8 cellular contexts compared by ENCODE assay signal in the genomic region with DNA sequence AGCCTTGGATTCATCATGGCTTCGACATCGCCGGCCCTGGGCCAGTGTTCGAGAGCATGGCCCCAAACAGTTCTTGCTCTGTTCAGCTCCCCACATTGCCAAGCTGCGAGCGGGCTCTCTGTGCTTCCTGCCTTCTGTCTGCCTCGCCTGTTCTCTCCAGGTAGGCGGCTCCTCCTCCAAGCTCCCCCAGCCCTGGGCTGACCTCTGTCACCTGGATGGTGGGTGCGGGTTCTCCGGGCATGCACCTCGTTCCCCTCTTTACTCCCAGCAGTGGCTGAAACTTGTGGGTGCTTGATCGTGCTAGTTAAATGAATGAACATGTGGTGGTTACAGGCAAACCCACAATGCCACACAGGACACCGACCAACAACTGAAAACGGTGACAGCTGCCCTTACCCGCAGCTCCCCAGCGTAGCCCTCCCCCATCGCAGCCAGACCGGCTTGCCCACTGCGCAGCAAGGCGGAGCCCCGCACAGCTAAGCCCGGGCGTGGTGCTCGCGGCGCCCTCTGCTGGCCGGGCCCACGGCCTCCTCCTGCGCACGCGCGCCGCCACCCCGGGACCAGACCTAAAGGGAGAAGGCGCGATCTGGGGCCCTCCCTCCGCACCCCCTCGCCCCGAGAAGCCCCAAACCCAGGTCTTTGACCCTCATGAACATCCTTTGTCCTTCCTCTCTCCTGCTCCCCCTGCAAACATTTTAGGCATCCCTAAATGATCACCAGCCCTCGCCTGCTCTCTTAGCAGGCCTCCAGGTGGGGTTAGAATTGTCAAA. TPM values are rescaled to one million over a fixed set of nuclear protein-coding genes. Genes with fewer than 3 reads are reported as not detected.
DNase-seq lines count a peak whose midpoint lies in the region; ATAC-seq and TF ChIP-seq lines count a peak whose summit lies in the region.

No MANE protein-coding gene starts in this region.

- DNase-seq in GM13976 (ENCODE audit: low spot score) (peak; percentile 94), NCI-H1694 treated with DMSO at 0.1 percent for 48 hours (lab: John Stamatoyannopoulos, UW) (peak; percentile 69), ascending aorta (ENCODE audit: low spot score in 2 of 2) (peak; percentile 38 to 93), hepatocyte (ENCODE audit: low spot score) (peak; percentile 95), retinal pigment epithelial cell (ENCODE audit: low read depth) (no peak)
- DNase-seq in T-helper 2 cell treated with Interferon-gamma antibody and Interleukin-4, amounts not matched to agents 5 μg/mL and 100 μg/mL, for 36 hours (ENCODE audit: low spot score): peak; percentile 93

- H3K4me1 Mint-ChIP-seq in T-helper 2 cell treated with Interferon-gamma antibody and Interleukin-4, amounts not matched to agents 5 μg/mL and 100 μg/mL, for 36 hours (ENCODE audit: low read depth): peaks cover 41% of the 10 kb centered on the region

- ATAC-seq in HG02885 (IDR thresholded peaks at IDR 0.05; ENCODE audit: poor library complexity, unreplicated experiment) (peak; percentile 74), GM18858 (IDR thresholded peaks at IDR 0.05; ENCODE audit: unreplicated experiment) (no peak)

- peak overlapping the region; percentile 84 for H3K4me3 Mint-ChIP-seq in T-helper 2 cell treated with Interferon-gamma antibody and Interleukin-4, amounts not matched to agents 5 μg/mL and 100 μg/mL, for 36 hours

- H3K27ac ChIP-seq in ascending aorta (peak overlapping the region; percentile 82 to 85), hepatocyte (peak overlapping the region; percentile 94)

- H3K9me3 Mint-ChIP-seq in T-helper 2 cell treated with Interferon-gamma antibody and Interleukin-4, amounts not matched to agents 5 μg/mL and 100 μg/mL, for 36 hours: no peaks in the 10 kb centered on the region

- no peaks in the 10 kb centered on the region for H4K20me1 ChIP-seq in hepatocyte (ENCODE audit: insufficient read depth, poor library complexity, severe bottlenecking)

- H3K36me3 Mint-ChIP-seq in T-helper 2 cell treated with Interferon-gamma antibody and Interleukin-4, amounts not matched to agents 5 μg/mL and 100 μg/mL, for 36 hours (ENCODE audit: low read depth): peaks cover 3% of the 10 kb centered on the region

- peaks cover 10% of the 10 kb centered on the region for H3K27me3 Mint-ChIP-seq in T-helper 2 cell treated with Interferon-gamma antibody and Interleukin-4, amounts not matched to agents 5 μg/mL and 100 μg/mL, for 36 hours (ENCODE audit: low read depth)

- no peaks in the 10 kb centered on the region for H3K79me2 ChIP-seq in hepatocyte

- intact Hi-C loops in ascending aorta (cut with DNase I): loop anchor here (1.0 to 10.0 kb wide), 5 partner anchors 17 to 1021 kb away; a partner anchor contains a TSS

- peak overlapping the region; percentile 97 for H3K27ac Mint-ChIP-seq in T-helper 2 cell treated with Interferon-gamma antibody and Interleukin-4, amounts not matched to agents 5 μg/mL and 100 μg/mL, for 36 hours

- H2AFZ ChIP-seq in hepatocyte: peak overlapping the region; percentile 92

- H3K4me3 ChIP-seq in ascending aorta (peak overlapping the region; percentile 52 to 72), hepatocyte (peak overlapping the region; percentile 37), retinal pigment epithelial cell (ENCODE audit: low read length) (peak overlapping the region; percentile 52)

- WGBS in hepatocyte (ENCODE audit: low lambda C conversion rate, missing lambda C conversion rate): 15% methylated on average over 35 of the region's 40 CpGs

- no peaks in the 10 kb centered on the region for H3K36me3 ChIP-seq in ascending aorta
- H3K36me3 ChIP-seq in hepatocyte (replicated peaks; ENCODE audit: insufficient read depth, low read depth): no peaks in the 10 kb centered on the region

- H3K27me3 ChIP-seq in ascending aorta (no peaks in the 10 kb centered on the region), hepatocyte (no peaks in the 10 kb centered on the region)

- H3K4me2 ChIP-seq in hepatocyte: peak overlapping the region; percentile 96

- H3K4me1 ChIP-seq in ascending aorta: peaks cover 0 to 14% of the 10 kb centered on the region in 2 donors
- H3K4me1 ChIP-seq in hepatocyte (ENCODE audit: insufficient read depth): peaks cover 19% of the 10 kb centered on the region

- no peaks in the 10 kb centered on the region for H3K9me2 ChIP-seq in hepatocyte (replicated peaks; ENCODE audit: insufficient read depth)

- in situ Hi-C loops in GM13976 (cut with MboI; ENCODE audit: low sequenced_read_pairs, unreplicated experiment): loop anchor here (10.0 to 25.0 kb wide), 2 partner anchors 121 to 753 kb away; no protein-coding TSS in a partner anchor

- TF ChIP-seq CTCF in GM13976 (IDR thresholded peaks at IDR 0.05; ENCODE audit: borderline replicate concordance, control extremely low read depth, extremely low read depth, insufficient read depth, missing control alignments) (peak; percentile 99), ascending aorta (IDR thresholded peaks at IDR 0.05) (peak; percentile 94 to 96 (median 95)), hepatocyte (IDR thresholded peaks at IDR 0.05; ENCODE audit: poor library complexity) (peak; percentile 95), retinal pigment epithelial cell (conservative IDR thresholded peaks at IDR 0.05; ENCODE audit: low read depth, low read length) (peak; percentile 80)

- H3K9me3 ChIP-seq in ascending aorta: no peaks in the 10 kb centered on the region
- H3K9me3 ChIP-seq in hepatocyte (ENCODE audit: low read depth): no peaks in the 10 kb centered on the region

RNA-seq across cellular contexts. Expression of a gene that starts 22.9 kb away (rescaled TPM):
- total RNA-seq in ascending aorta (102 TPM), hepatocyte (180 and 192 TPM in 2 replicates)
- 977 and 989 TPM in 2 replicates for polyA plus RNA-seq in hepatocyte

RNA-seq across cellular contexts. Expression of a gene that starts 41.4 kb away (rescaled TPM):
- total RNA-seq in ascending aorta (14.8 TPM), hepatocyte (41.5 and 59.5 TPM in 2 replicates)
- polyA plus RNA-seq in hepatocyte: 118 and 145 TPM in 2 replicates

RNA-seq across cellular contexts. Expression of a gene that starts 46.4 kb away (rescaled TPM):
- total RNA-seq in ascending aorta (not detected), hepatocyte (not detected in 2 replicates)
- polyA plus RNA-seq in hepatocyte: 2.3 TPM in 1 of 2 replicates, not detected in the other

RNA-seq across cellular contexts. Expression of a gene that starts 53.2 kb away (rescaled TPM):
- 31.9 TPM for total RNA-seq in ascending aorta
- 0.90 and 1.1 TPM in 2 replicates for total RNA-seq in hepatocyte
- 2.5 and 4.8 TPM in 2 replicates for polyA plus RNA-seq in hepatocyte
